In the genomic region with DNA sequence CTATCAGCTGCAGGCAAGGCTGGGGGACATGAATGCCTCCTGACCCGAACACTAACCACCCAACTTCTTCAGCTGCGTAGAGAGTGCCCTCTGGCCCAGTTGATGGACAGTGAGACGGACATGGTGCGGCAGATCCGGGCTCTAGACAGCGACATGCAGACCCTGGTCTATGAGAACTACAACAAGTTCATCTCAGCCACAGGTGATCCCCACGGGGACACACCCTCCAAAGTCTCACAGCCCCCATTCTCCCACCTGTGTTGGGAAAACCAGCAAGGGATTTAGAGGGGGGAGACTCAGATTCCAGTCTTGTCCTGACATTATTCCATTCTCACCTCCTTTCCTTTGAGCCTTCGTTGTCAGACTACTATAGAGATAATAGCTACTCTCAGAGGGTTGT, we compare ENCODE assay signal across 6 cellular contexts. TPM values are rescaled to one million over a fixed set of nuclear protein-coding genes. Genes with fewer than 3 reads are reported as not detected.
DNase-seq lines count a peak whose midpoint lies in the region; ATAC-seq and TF ChIP-seq lines count a peak whose summit lies in the region.

No MANE protein-coding gene starts in this region.

- H3K4me3 ChIP-seq in BLaER1 treated with 17β-estradiol and CSF1 and Interleukin-3, amounts not matched to agents 10 nM and 100 nM = peak overlapping the region; percentile 68 to 88 (median 78); a peak in 19 of 20 replicates
- H3K4me3 ChIP-seq in lower lobe of right lung = peak overlapping the region; percentile 85

- H3K27ac ChIP-seq in BLaER1 treated with 17β-estradiol and CSF1 and Interleukin-3, amounts not matched to agents 10 nM and 100 nM = peak overlapping the region in 4 of 11 experiments; percentile 31 to 47 (median 36); a peak in 6 of 22 replicates
- H3K27ac ChIP-seq in lower lobe of right lung = peak overlapping the region; percentile 93

- H3K4me3 Mint-ChIP-seq in activated CD8-positive, alpha-beta T cell treated with anti-CD3 and anti-CD28 coated beads for 36 hours = peak overlapping the region; percentile 93

- H3K4me1 ChIP-seq in BLaER1 treated with 17β-estradiol and CSF1 and Interleukin-3, amounts not matched to agents 10 nM and 100 nM = peaks cover 8 to 21% (median 13%) of the 10 kb centered on the region in 10 experiments
- peaks cover 21% of the 10 kb centered on the region for H3K4me1 ChIP-seq in lower lobe of right lung

- CTCF ChIA-PET in activated CD8-positive, alpha-beta T cell treated with anti-CD3 and anti-CD28 coated beads for 36 hours (lab: Charles Lee) = interaction anchor here (0.7 to 7.4 kb wide), 6 partner anchors 14 to 84 kb away, joined by 3 to 115 read pairs (median 4); partner anchors contain the start of genes ARL2, TM7SF2 and ZNHIT2

- peaks cover 15% of the 10 kb centered on the region for H3K4me1 Mint-ChIP-seq in activated CD8-positive, alpha-beta T cell treated with anti-CD3 and anti-CD28 coated beads for 36 hours (ENCODE audit: low read depth)

- H3K36me3 Mint-ChIP-seq in activated CD8-positive, alpha-beta T cell treated with anti-CD3 and anti-CD28 coated beads for 36 hours (ENCODE audit: low read depth) = peaks cover 5% of the 10 kb centered on the region

- no peak for DNase-seq in activated CD8-positive, alpha-beta T cell treated with anti-CD3 and anti-CD28 coated beads for 36 hours
- DNase-seq in lower lobe of right lung (no peak), occipital lobe (lab: John Stamatoyannopoulos, UW) (no peak)

- H3K9me3 Mint-ChIP-seq in activated CD8-positive, alpha-beta T cell treated with anti-CD3 and anti-CD28 coated beads for 36 hours = no peaks in the 10 kb centered on the region

- H3K36me3 ChIP-seq in BLaER1 treated with 17β-estradiol and CSF1 and Interleukin-3, amounts not matched to agents 10 nM and 100 nM = peaks cover 6 to 49% (median 30%) of the 10 kb centered on the region in 11 experiments; a peak in 16 of 22 replicates
- H3K36me3 ChIP-seq in lower lobe of right lung = peaks cover 17% of the 10 kb centered on the region

- H4K20me1 ChIP-seq in BLaER1 treated with 17β-estradiol and CSF1 and Interleukin-3, amounts not matched to agents 10 nM and 100 nM = peaks cover 0 to 46% (median 7%) of the 10 kb centered on the region in 11 experiments; a peak in 7 of 22 replicates

- H3K4me2 ChIP-seq in BLaER1 treated with 17β-estradiol and CSF1 and Interleukin-3, amounts not matched to agents 10 nM and 100 nM = peak overlapping the region; percentile 82 to 97 (median 90)

- H3K9ac ChIP-seq in BLaER1 treated with 17β-estradiol and CSF1 and Interleukin-3, amounts not matched to agents 10 nM and 100 nM = peak overlapping the region; percentile 70 to 94 (median 90); a peak in 21 of 22 replicates

- peak overlapping the region; percentile 96 for H3K27ac Mint-ChIP-seq in activated CD8-positive, alpha-beta T cell treated with anti-CD3 and anti-CD28 coated beads for 36 hours

- intact Hi-C loops in activated CD8-positive, alpha-beta T cell treated with anti-CD3 and anti-CD28 coated beads for 36 hours (cut with micrococcal nuclease) = no loop called here
- intact Hi-C loops in lower lobe of right lung (cut with DNase I) = no loop called here

- no peak for ATAC-seq in activated CD8-positive, alpha-beta T cell treated with anti-CD3 and anti-CD28 coated beads for 36 hours
- ATAC-seq in lower lobe of right lung = no peak
- ATAC-seq in HG03139 (IDR thresholded peaks at IDR 0.05; ENCODE audit: unreplicated experiment) = no peak
- no peak for ATAC-seq in GM21786 (IDR thresholded peaks at IDR 0.05; ENCODE audit: unreplicated experiment)

- H3K27me3 Mint-ChIP-seq in activated CD8-positive, alpha-beta T cell treated with anti-CD3 and anti-CD28 coated beads for 36 hours = no peaks in the 10 kb centered on the region

- no peaks in the 10 kb centered on the region for H3K9me3 ChIP-seq in BLaER1 treated with 17β-estradiol and CSF1 and Interleukin-3, amounts not matched to agents 10 nM and 100 nM (replicated peaks in 1 of 11)
- H3K9me3 ChIP-seq in lower lobe of right lung = no peaks in the 10 kb centered on the region

- no peak for TF ChIP-seq CTCF in activated CD8-positive, alpha-beta T cell treated with anti-CD3 and anti-CD28 coated beads for 36 hours (IDR thresholded peaks at IDR 0.05)
- no peak for TF ChIP-seq CTCF in lower lobe of right lung (IDR thresholded peaks at IDR 0.05)

- POLR2A ChIA-PET in activated CD8-positive, alpha-beta T cell treated with anti-CD3 and anti-CD28 coated beads for 36 hours (lab: Charles Lee) = interaction anchor here (0.9 to 20.0 kb wide), 9 partner anchors 11 to 173 kb away, joined by 3 to 294 read pairs (median 3); partner anchors contain the start of genes CAPN1, CDCA5, FAU and MRPL49

- H3K27me3 ChIP-seq in BLaER1 treated with 17β-estradiol and CSF1 and Interleukin-3, amounts not matched to agents 10 nM and 100 nM = no peaks in the 10 kb centered on the region
- no peaks in the 10 kb centered on the region for H3K27me3 ChIP-seq in lower lobe of right lung (ENCODE audit: low read depth)

RNA-seq across cellular contexts. Expression of gene VPS51, which starts 0.9 kb away (rescaled TPM):
- total RNA-seq in activated CD8-positive, alpha-beta T cell treated with anti-CD3 and anti-CD28 coated beads for 36 hours = 100 to 1,000 TPM; 103 TPM
- total RNA-seq in lower lobe of right lung (94.9 TPM), occipital lobe (215 TPM)

RNA-seq across cellular contexts. Expression of gene ZFPL1, which starts 12.9 kb away (rescaled TPM):
- total RNA-seq in activated CD8-positive, alpha-beta T cell treated with anti-CD3 and anti-CD28 coated beads for 36 hours = 10 to 100 TPM; 27.1 to 28.2 TPM
- total RNA-seq in lower lobe of right lung (29.0 TPM), occipital lobe (14.7 TPM)

RNA-seq across cellular contexts. Expression of gene CDCA5, which starts 13.1 kb away (rescaled TPM):
- total RNA-seq in activated CD8-positive, alpha-beta T cell treated with anti-CD3 and anti-CD28 coated beads for 36 hours = 100 to 1,000 TPM; 112 TPM
- total RNA-seq in lower lobe of right lung (2.8 TPM), occipital lobe (2.0 TPM)

RNA-seq across cellular contexts. Expression of gene TM7SF2, which starts 14.7 kb away (rescaled TPM):
- 10 to 100 TPM; 12.4 to 17.5 TPM for total RNA-seq in activated CD8-positive, alpha-beta T cell treated with anti-CD3 and anti-CD28 coated beads for 36 hours
- total RNA-seq in lower lobe of right lung = 38.8 TPM
- total RNA-seq in occipital lobe = 54.3 TPM

RNA-seq across cellular contexts. Expression of gene ZNHIT2, which starts 20.6 kb away (rescaled TPM):
- 10 to 100 TPM; 11.5 to 12.7 TPM for total RNA-seq in activated CD8-positive, alpha-beta T cell treated with anti-CD3 and anti-CD28 coated beads for 36 hours
- 9.5 TPM for total RNA-seq in lower lobe of right lung
- total RNA-seq in occipital lobe = 4.7 TPM

Comparison
In these comparisons a context has a peak if more than half of its experiments do, and no peak if none do; other contexts are left out.
1. RNA of gene CDCA5, which starts 13.1 kb away (total RNA-seq): 112 TPM in activated CD8-positive, alpha-beta T cell treated with anti-CD3 and anti-CD28 coated beads for 36 hours; 2.8 TPM in lower lobe of right lung (single experiment) and 2.0 TPM in occipital lobe (single experiment); every median in the first group is over 10 times any median in the second.